In genomic region chr12:66065623-66066022, GRCh38 we compare ENCODE assay signal across 18 cellular contexts.
DNase-seq lines count a peak whose midpoint lies in the region; ATAC-seq and TF ChIP-seq lines count a peak whose summit lies in the region.
"Had no signal": no experiment of that assay in that cellular context is flagged by ENCODE, and none has a peak within 500 bp of the region (broad histone marks: within the 10 kb centered on the region; RNA-seq: fewer than 3 reads in every experiment).

No MANE protein-coding gene starts in this region.

- H3K9me3 ChIP-seq in SK-N-MC (ENCODE audit: low read depth, low read length) (no peaks in the 10 kb centered on the region), smooth muscle cell (replicated peaks; ENCODE audit: low read depth) (no peaks in the 10 kb centered on the region)
- H3K9me3 ChIP-seq: tibial artery had no signal

- H3K27ac ChIP-seq in GM23338 (ENCODE audit: low read depth) (no peak overlapping the region), SK-N-MC (peak overlapping the region; percentile 100), smooth muscle cell (ENCODE audit: low read depth) (peak overlapping the region; percentile 14)
- H3K27ac ChIP-seq: cardiac muscle cell, tibial artery had no signal

- H4K20me1 ChIP-seq in GM23338 (replicated peaks; ENCODE audit: insufficient read depth) (no peaks in the 10 kb centered on the region), smooth muscle cell (ENCODE audit: low read depth) (no peaks in the 10 kb centered on the region)

- DNase-seq in GM23338 (ENCODE audit: low spot score) = no peak
- peak; percentile 85 for DNase-seq in SK-N-MC (ENCODE audit: low read depth, low spot score)
- DNase-seq in fibroblast of mammary gland (ENCODE audit: low read depth) = peak; percentile 63
- no peak for DNase-seq in smooth muscle cell (lab: John Stamatoyannopoulos, UW; ENCODE audit: unreplicated experiment)
- DNase-seq in effector memory CD8-positive, alpha-beta T cell = no peak
- DNase-seq in cortex of kidney (lab: John Stamatoyannopoulos, UW) = no peak
- DNase-seq: activated CD4-positive, alpha-beta T cell treated with anti-CD3 and anti-CD28 coated beads, Interleukin-2, amount 10 ng/mL, durations not matched to agents 7 days and 5 days; activated naive CD8-positive, alpha-beta T cell treated with anti-CD3 and anti-CD28 coated beads, Interleukin-2, amount 10 ng/mL, durations not matched to agents 7 days and 5 days; H7; midbrain; NCI-H1092 treated with DMSO at 0.1 percent for 48 hours; stimulated activated naive CD4-positive, alpha-beta T cell; tibial artery had no signal

- H3K27me3 ChIP-seq in GM23338 (ENCODE audit: insufficient read depth) (no peaks in the 10 kb centered on the region), smooth muscle cell (ENCODE audit: low read depth) (no peaks in the 10 kb centered on the region)
- H3K27me3 ChIP-seq: cardiac muscle cell, tibial artery had no signal

- H3F3A ChIP-seq in GM23338 (replicated peaks; ENCODE audit: low read depth) (no peaks in the 10 kb centered on the region; the same call in 1 of the 2 replicates), smooth muscle cell (ENCODE audit: low read depth) (peaks cover 14% of the 10 kb centered on the region)

- no peaks in the 10 kb centered on the region for H3K36me3 Mint-ChIP-seq in GM23338 (ENCODE audit: low read depth)
- H3K36me3 Mint-ChIP-seq in effector memory CD8-positive, alpha-beta T cell (ENCODE audit: insufficient read depth) = no peaks in the 10 kb centered on the region
- H3K36me3 Mint-ChIP-seq: activated naive CD8-positive, alpha-beta T cell treated with anti-CD3 and anti-CD28 coated beads, Interleukin-2, amount 10 ng/mL, durations not matched to agents 7 days and 5 days had no signal

- H3K27me3 Mint-ChIP-seq in GM23338 (ENCODE audit: insufficient read depth, low read depth, poor library complexity) = peaks cover 2% of the 10 kb centered on the region
- peaks cover 45 to 46% of the 10 kb centered on the region in 2 donors for H3K27me3 Mint-ChIP-seq in effector memory CD8-positive, alpha-beta T cell

- ATAC-seq in GM23338 (no peak), HG03108 (IDR thresholded peaks at IDR 0.05; ENCODE audit: unreplicated experiment) (no peak)
- ATAC-seq in effector memory CD8-positive, alpha-beta T cell (replicated peaks) = no peak
- ATAC-seq: activated T-helper 17 cell treated with anti-CD3 and anti-CD28 coated beads, Interleukin-2, amount 50 U/mL, for 72 hours; Right ventricle myocardium inferior had no signal

- WGBS in smooth muscle cell (ENCODE audit: low lambda C conversion rate) = 52% methylated on average over 2 of the region's 2 CpGs

- H3K36me3 ChIP-seq in GM23338 (ENCODE audit: insufficient read depth) (no peaks in the 10 kb centered on the region), SK-N-MC (ENCODE audit: insufficient read depth, low read length) (no peaks in the 10 kb centered on the region), smooth muscle cell (ENCODE audit: low read depth) (no peaks in the 10 kb centered on the region)
- H3K36me3 ChIP-seq: cardiac muscle cell, tibial artery had no signal

- H3K9me2 ChIP-seq in GM23338 (ENCODE audit: insufficient read depth) = no peaks in the 10 kb centered on the region

- H3K9me3 Mint-ChIP-seq in GM23338 = no peaks in the 10 kb centered on the region
- H3K9me3 Mint-ChIP-seq in effector memory CD8-positive, alpha-beta T cell = no peaks in the 10 kb centered on the region
- H3K9me3 Mint-ChIP-seq: activated CD4-positive, alpha-beta T cell treated with anti-CD3 and anti-CD28 coated beads, Interleukin-2, amount 10 ng/mL, durations not matched to agents 7 days and 5 days; activated naive CD8-positive, alpha-beta T cell treated with anti-CD3 and anti-CD28 coated beads, Interleukin-2, amount 10 ng/mL, durations not matched to agents 7 days and 5 days; activated T-helper 17 cell treated with anti-CD3 and anti-CD28 coated beads, Interleukin-2, amount 50 U/mL, for 72 hours had no signal

- TF ChIP-seq CTCF in GM23338 (conservative IDR thresholded peaks at IDR 0.05; ENCODE audit: low read depth in 2 of 2) (no peak), fibroblast of mammary gland (conservative IDR thresholded peaks at IDR 0.05; ENCODE audit: control insufficient read depth, insufficient read depth, low read depth, low read length) (no peak), smooth muscle cell (IDR thresholded peaks at IDR 0.05; ENCODE audit: borderline replicate concordance, insufficient read depth, poor library complexity, severe bottlenecking) (no peak)

- peak overlapping the region; percentile 89 for H3K9ac ChIP-seq in SK-N-MC (ENCODE audit: insufficient read length)
- no peak overlapping the region for H3K9ac ChIP-seq in smooth muscle cell (ENCODE audit: low read depth)

- H3K4me2 ChIP-seq in GM23338 (no peak overlapping the region), smooth muscle cell (peak overlapping the region; percentile 52)

- H3K4me3 ChIP-seq in GM23338 = no peak overlapping the region
- H3K4me3 ChIP-seq in SK-N-MC = peak overlapping the region; percentile 73
- H3K4me3 ChIP-seq in fibroblast of mammary gland (ENCODE audit: control insufficient read depth, low read depth, low read length) = no peak overlapping the region
- H3K4me3 ChIP-seq in smooth muscle cell = no peak overlapping the region
- H3K4me3 ChIP-seq: cardiac muscle cell, tibial artery had no signal

- H3K79me2 ChIP-seq in GM23338 (replicated peaks; ENCODE audit: insufficient read depth) (no peaks in the 10 kb centered on the region), smooth muscle cell (ENCODE audit: low read depth) (no peaks in the 10 kb centered on the region)

- H3K27ac Mint-ChIP-seq in GM23338 = no peak overlapping the region
- H3K27ac Mint-ChIP-seq in effector memory CD8-positive, alpha-beta T cell = no peak overlapping the region
- H3K27ac Mint-ChIP-seq: activated CD4-positive, alpha-beta T cell treated with anti-CD3 and anti-CD28 coated beads, Interleukin-2, amount 10 ng/mL, durations not matched to agents 7 days and 5 days; activated naive CD8-positive, alpha-beta T cell treated with anti-CD3 and anti-CD28 coated beads, Interleukin-2, amount 10 ng/mL, durations not matched to agents 7 days and 5 days; activated T-helper 17 cell treated with anti-CD3 and anti-CD28 coated beads, Interleukin-2, amount 50 U/mL, for 72 hours; progenitor cell of endocrine pancreas had no signal

- no peak overlapping the region for H3K4me3 Mint-ChIP-seq in GM23338
- H3K4me3 Mint-ChIP-seq in effector memory CD8-positive, alpha-beta T cell = no peak overlapping the region
- H3K4me3 Mint-ChIP-seq: activated CD4-positive, alpha-beta T cell treated with anti-CD3 and anti-CD28 coated beads, Interleukin-2, amount 10 ng/mL, durations not matched to agents 7 days and 5 days; activated naive CD8-positive, alpha-beta T cell treated with anti-CD3 and anti-CD28 coated beads, Interleukin-2, amount 10 ng/mL, durations not matched to agents 7 days and 5 days; activated T-helper 17 cell treated with anti-CD3 and anti-CD28 coated beads, Interleukin-2, amount 50 U/mL, for 72 hours had no signal

- peaks cover 32% of the 10 kb centered on the region for H3K4me1 Mint-ChIP-seq in GM23338
- H3K4me1 Mint-ChIP-seq in effector memory CD8-positive, alpha-beta T cell (ENCODE audit: low read depth in 2 of 2) = peaks cover 8 to 9% of the 10 kb centered on the region in 2 donors

- H3K4me1 ChIP-seq in GM23338 (ENCODE audit: insufficient read depth) = peaks cover 35% of the 10 kb centered on the region
- peaks cover 21% of the 10 kb centered on the region for H3K4me1 ChIP-seq in smooth muscle cell (ENCODE audit: low read depth)
- H3K4me1 ChIP-seq: tibial artery had no signal

- H2AFZ ChIP-seq in GM23338 = peak overlapping the region; percentile 33; the same call in 1 of the 2 replicates
- H2AFZ ChIP-seq in smooth muscle cell (ENCODE audit: low read depth) = no peak overlapping the region

TF ChIP-seq in GM23338, 12 proteins besides CTCF, POLR2A, EP300 and RAD21 (continues in another document):
- TF ChIP-seq EZH2phosphoT487 (IDR thresholded peaks at IDR 0.05; ENCODE audit: unreplicated experiment) = no peak

Comparison
In these comparisons a context has a peak if more than half of its experiments do, and no peak if none do; other contexts are left out.
1. DNase-seq: peak in SK-N-MC (single experiment) and fibroblast of mammary gland (single experiment); none in GM23338 (single experiment), smooth muscle cell (single experiment), effector memory CD8-positive, alpha-beta T cell (0 of 3) and cortex of kidney (single experiment).